In genomic region chr20:62860924-62861691, GRCh38 we compare ENCODE assay signal across 8 cellular contexts. TPM values are rescaled to one million over a fixed set of nuclear protein-coding genes. Genes with fewer than 3 reads are reported as not detected.
DNase-seq lines count a peak whose midpoint lies in the region; ATAC-seq and TF ChIP-seq lines count a peak whose summit lies in the region.

No MANE protein-coding gene starts in this region.

- peaks cover 13% of the 10 kb centered on the region for H3K4me1 Mint-ChIP-seq in stimulated activated effector memory CD8-positive, alpha-beta T cell treated with anti-CD3 and anti-CD28 coated beads, Interleukin-12 subunit alpha, Interleukin-12 subunit beta, amount 100 ng/mL, for 72 hours

- peaks cover 29% of the 10 kb centered on the region for H3K36me3 ChIP-seq in OCI-LY7 (ENCODE audit: insufficient read depth, low read length)

- peak overlapping the region; percentile 68 for H3K4me2 ChIP-seq in OCI-LY7 (ENCODE audit: low read length)

- peak overlapping the region; percentile 64 for H3K4me3 ChIP-seq in OCI-LY7 (ENCODE audit: low read depth, low read length, poor library complexity, severe bottlenecking)

- H3K79me2 ChIP-seq in OCI-LY7 (ENCODE audit: insufficient read depth, low read depth, low read length) = peaks cover 7% of the 10 kb centered on the region; the same call in 1 of the 2 replicates

- no peaks in the 10 kb centered on the region for H3K9me2 ChIP-seq in OCI-LY7 (ENCODE audit: insufficient read depth, low read length)

- peak; percentile 38 for ATAC-seq in GM18498 (IDR thresholded peaks at IDR 0.05; ENCODE audit: unreplicated experiment)
- ATAC-seq in HG02571 (IDR thresholded peaks at IDR 0.05; ENCODE audit: unreplicated experiment) = peak; percentile 21
- peak; percentile 40 to 64 for ATAC-seq in activated naive CD4-positive, alpha-beta T cell treated with anti-CD3 and anti-CD28 coated beads, Interleukin-2, amount 50 U/mL, for 72 hours
- peak; percentile 67 for ATAC-seq in stimulated activated effector memory CD8-positive, alpha-beta T cell treated with anti-CD3 and anti-CD28 coated beads, Interleukin-12 subunit alpha, Interleukin-12 subunit beta, amount 100 ng/mL, for 72 hours

- CTCF ChIA-PET in OCI-LY7 (lab: Charles Lee; ENCODE audit: unreplicated experiment) = interaction anchor here (0.6 kb wide), 1 partner anchor 15 kb away, joined by 3 read pairs; no protein-coding TSS in a partner anchor

- H3K27ac Mint-ChIP-seq in activated naive CD4-positive, alpha-beta T cell treated with anti-CD3 and anti-CD28 coated beads, Interleukin-2, amount 50 U/mL, for 72 hours = no peak overlapping the region
- H3K27ac Mint-ChIP-seq in stimulated activated effector memory CD8-positive, alpha-beta T cell treated with anti-CD3 and anti-CD28 coated beads, Interleukin-12 subunit alpha, Interleukin-12 subunit beta, amount 100 ng/mL, for 72 hours = no peak overlapping the region

- intact Hi-C loops in OCI-LY7 (cut with micrococcal nuclease; ENCODE audit: unreplicated experiment) = no loop called here

- DNase-seq in OCI-LY7 (ENCODE audit: low spot score) (peak; percentile 45), iPS-NIHi11 (ENCODE audit: low spot score) (peak; percentile 49), ureter (ENCODE audit: low spot score) (no peak), GM19238 (ENCODE audit: insufficient read length, low spot score) (no peak)
- peak in 1 of 2 donors; percentile 36 for DNase-seq in activated naive CD4-positive, alpha-beta T cell treated with anti-CD3 and anti-CD28 coated beads, Interleukin-2, amount 50 U/mL, for 72 hours (ENCODE audit: low spot score in 2 of 2)
- DNase-seq in stimulated activated effector memory CD8-positive, alpha-beta T cell treated with anti-CD3 and anti-CD28 coated beads, Interleukin-12 subunit alpha, Interleukin-12 subunit beta, amount 100 ng/mL, for 72 hours (ENCODE audit: low spot score in 2 of 2) = peak; percentile 27 to 69

- H2AFZ ChIP-seq in OCI-LY7 (ENCODE audit: low read length) = no peak overlapping the region

- no peaks in the 10 kb centered on the region for H3K9me3 ChIP-seq in OCI-LY7 (ENCODE audit: low read length)

- peaks cover 28% of the 10 kb centered on the region for H3K4me1 ChIP-seq in OCI-LY7 (ENCODE audit: insufficient read depth, low read length, poor library complexity, severe bottlenecking)

- H3K27ac ChIP-seq in OCI-LY7 (ENCODE audit: low read depth, low read length, poor library complexity, severe bottlenecking) = no peak overlapping the region

- peak overlapping the region; percentile 50 for H3K4me3 Mint-ChIP-seq in stimulated activated effector memory CD8-positive, alpha-beta T cell treated with anti-CD3 and anti-CD28 coated beads, Interleukin-12 subunit alpha, Interleukin-12 subunit beta, amount 100 ng/mL, for 72 hours

- no peak for TF ChIP-seq CTCF in OCI-LY7 (conservative IDR thresholded peaks at IDR 0.05; ENCODE audit: low read length)

- no peaks in the 10 kb centered on the region for H4K20me1 ChIP-seq in OCI-LY7 (ENCODE audit: insufficient read depth, low read length)

- H3K9me3 Mint-ChIP-seq in activated naive CD4-positive, alpha-beta T cell treated with anti-CD3 and anti-CD28 coated beads, Interleukin-2, amount 50 U/mL, for 72 hours = peaks cover 0 to 4% of the 10 kb centered on the region in 2 donors
- no peaks in the 10 kb centered on the region for H3K9me3 Mint-ChIP-seq in stimulated activated effector memory CD8-positive, alpha-beta T cell treated with anti-CD3 and anti-CD28 coated beads, Interleukin-12 subunit alpha, Interleukin-12 subunit beta, amount 100 ng/mL, for 72 hours

- H3K36me3 Mint-ChIP-seq in activated naive CD4-positive, alpha-beta T cell treated with anti-CD3 and anti-CD28 coated beads, Interleukin-2, amount 50 U/mL, for 72 hours = peaks cover 5 to 6% of the 10 kb centered on the region in 2 donors
- H3K36me3 Mint-ChIP-seq in stimulated activated effector memory CD8-positive, alpha-beta T cell treated with anti-CD3 and anti-CD28 coated beads, Interleukin-12 subunit alpha, Interleukin-12 subunit beta, amount 100 ng/mL, for 72 hours = peaks cover 15% of the 10 kb centered on the region

- BruUV-seq in OCI-LY7 (replicated peaks; lab: Mats Ljungman, UMichigan) = no TSS peak

- POLR2A ChIA-PET in OCI-LY7 (lab: Charles Lee) = interaction anchor here (0.5 to 0.6 kb wide), 3 partner anchors 10 to 24 kb away, joined by 3 read pairs; no protein-coding TSS in a partner anchor

RNA-seq across cellular contexts. Expression of gene TCFL5, which starts 0.5 kb away (rescaled TPM):
- total RNA-seq in OCI-LY7 (2014; rRNA removed; shearing (Covaris generic)) = 9.5 and 10.0 TPM in 2 replicates
- 8.7 and 9.2 TPM in 2 replicates for total RNA-seq in OCI-LY7 (2022)
- 1 to 10 TPM; 3.5 to 5.7 TPM for total RNA-seq in activated naive CD4-positive, alpha-beta T cell treated with anti-CD3 and anti-CD28 coated beads, Interleukin-2, amount 50 U/mL, for 72 hours
- total RNA-seq in ureter = 11.8 TPM

RNA-seq across cellular contexts. Expression of gene COL9A3, which starts 44.3 kb away (rescaled TPM):
- 1.0 and 1.7 TPM in 2 replicates for total RNA-seq in OCI-LY7 (2014; rRNA removed; shearing (Covaris generic))
- 5.2 and 6.1 TPM in 2 replicates for total RNA-seq in OCI-LY7 (2022)
- not detected for total RNA-seq in activated naive CD4-positive, alpha-beta T cell treated with anti-CD3 and anti-CD28 coated beads, Interleukin-2, amount 50 U/mL, for 72 hours
- total RNA-seq in ureter = 5.1 TPM

RNA-seq across cellular contexts. Expression of gene OGFR, which starts 56.5 kb away (rescaled TPM):
- total RNA-seq in OCI-LY7 (2014; rRNA removed; shearing (Covaris generic)) = 64.8 and 75.6 TPM in 2 replicates
- total RNA-seq in OCI-LY7 (2022) (66.2 and 69.9 TPM in 2 replicates), ureter (42.0 TPM)
- total RNA-seq in activated naive CD4-positive, alpha-beta T cell treated with anti-CD3 and anti-CD28 coated beads, Interleukin-2, amount 50 U/mL, for 72 hours = 10 to 100 TPM; 32.9 to 51.6 TPM

Comparison
In these comparisons a context has a peak if more than half of its experiments do, and no peak if none do; other contexts are left out.
1. DNase-seq: peak in OCI-LY7 (single experiment), iPS-NIHi11 (single experiment) and stimulated activated effector memory CD8-positive, alpha-beta T cell treated with anti-CD3 and anti-CD28 coated beads, Interleukin-12 subunit alpha, Interleukin-12 subunit beta, amount 100 ng/mL, for 72 hours (2 of 2); none in ureter (single experiment) and GM19238 (single experiment).
2. Peak in every context shown above with its lines, with median percentiles within 50 percentile points of each other: ATAC-seq.